ENCODE assay signal across 28 cellular contexts in the genomic region with DNA sequence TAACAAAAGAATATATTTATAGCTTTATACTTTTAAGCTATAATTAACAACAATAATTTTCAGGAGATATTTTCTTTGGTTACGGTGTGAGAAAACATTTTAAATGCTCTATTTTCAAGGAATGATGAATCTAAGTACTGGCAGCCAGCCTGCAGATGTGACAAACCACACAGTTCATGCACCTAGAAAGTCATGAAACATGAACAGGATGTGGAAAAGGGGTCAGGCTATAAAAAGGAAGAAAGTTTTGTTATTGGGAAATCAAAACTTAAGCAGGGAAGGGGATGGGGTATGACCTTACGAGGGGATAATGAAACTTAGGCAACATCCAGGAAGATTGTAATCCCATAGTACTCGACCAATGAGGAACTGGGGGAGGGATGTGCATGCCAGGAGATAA.
"Had no signal": no experiment of that assay in that cellular context is flagged by ENCODE, and none has a peak within 500 bp of the region (broad histone marks: within the 10 kb centered on the region; RNA-seq: fewer than 3 reads in every experiment).

No MANE protein-coding gene starts in this region.

- H3K4me3 Mint-ChIP-seq: activated naive CD4-positive, alpha-beta T cell treated with anti-CD3 and anti-CD28 coated beads, Interleukin-2, amount 10 ng/mL, durations not matched to agents 7 days and 5 days; activated T-cell treated with anti-CD3 and anti-CD28 coated beads, Interleukin-2, amount 50 U/mL, for 72 hours; brain; memory B cell; nephron; stimulated activated memory B cell treated with anti-CD40 and anti-IgM and Interleukin-4, amounts not matched to agents 10 μg/mL and 1 μg/mL and 100 μg/mL, for 72 hours; WTC11 had no signal

- H3K4me1 Mint-ChIP-seq: activated naive CD4-positive, alpha-beta T cell treated with anti-CD3 and anti-CD28 coated beads, Interleukin-2, amount 10 ng/mL, durations not matched to agents 7 days and 5 days; brain; memory B cell; nephron; stimulated activated memory B cell treated with anti-CD40 and anti-IgM and Interleukin-4, amounts not matched to agents 10 μg/mL and 1 μg/mL and 100 μg/mL, for 72 hours; WTC11 had no signal

- H3K36me3 ChIP-seq: gastrocnemius medialis, neutrophil, ovary, stomach, suprapubic skin, transverse colon had no signal

- ATAC-seq: activated T-cell treated with anti-CD3 and anti-CD28 coated beads, Interleukin-2, amount 50 U/mL, for 72 hours; gastrocnemius medialis; left cardiac atrium; psoas muscle; right cardiac atrium; stimulated activated memory B cell treated with anti-CD40 and anti-IgM and Interleukin-4, amounts not matched to agents 10 μg/mL and 1 μg/mL and 100 μg/mL, for 72 hours; WTC11 had no signal

- H3K27ac Mint-ChIP-seq: activated naive CD4-positive, alpha-beta T cell treated with anti-CD3 and anti-CD28 coated beads, Interleukin-2, amount 10 ng/mL, durations not matched to agents 7 days and 5 days; activated T-cell treated with anti-CD3 and anti-CD28 coated beads, Interleukin-2, amount 50 U/mL, for 72 hours; brain; memory B cell; nephron; stimulated activated memory B cell treated with anti-CD40 and anti-IgM and Interleukin-4, amounts not matched to agents 10 μg/mL and 1 μg/mL and 100 μg/mL, for 72 hours; WTC11 had no signal

- H3K9me3 ChIP-seq: gastrocnemius medialis, neutrophil, ovary, transverse colon had no signal

- DNase-seq: activated CD4-positive, alpha-beta T cell treated with anti-CD3 and anti-CD28 coated beads for 4 hours; activated CD4-positive, alpha-beta T cell treated with anti-CD3 and anti-CD28 coated beads, Interleukin-2, amount 50 U/mL, for 48 hours; activated effector memory CD4-positive, alpha-beta T cell treated with Interleukin-2 at 50 U/mL for 16 hours; activated naive CD4-positive, alpha-beta T cell treated with anti-CD3 and anti-CD28 coated beads, Interleukin-2, amount 10 ng/mL, durations not matched to agents 7 days and 5 days; activated T-cell treated with anti-CD3 and anti-CD28 coated beads, Interleukin-2, amount 50 U/mL, for 72 hours; amygdala; caudate nucleus; dermis blood vessel endothelial cell; effector CD8-positive, alpha-beta T cell; erythroblast; gastrocnemius medialis; hypothalamus; islet precursor cell; left cardiac atrium; ovary; psoas muscle; right cardiac atrium; stimulated activated CD4-positive, alpha-beta T cell treated with anti-CD3 and anti-CD28 coated beads, Interleukin-15, amount 100 ng/mL, for 24 hours; stomach; transverse colon had no signal

- H3K27me3 ChIP-seq: gastrocnemius medialis, neutrophil, ovary, stomach, suprapubic skin, transverse colon had no signal

- H3K27me3 Mint-ChIP-seq: activated naive CD4-positive, alpha-beta T cell treated with anti-CD3 and anti-CD28 coated beads, Interleukin-2, amount 10 ng/mL, durations not matched to agents 7 days and 5 days; brain; memory B cell had no signal

- H3K4me3 ChIP-seq: gastrocnemius medialis, ovary, psoas muscle, skin epidermis, stomach, suprapubic skin, transverse colon had no signal

- H3K4me1 ChIP-seq: gastrocnemius medialis, psoas muscle, stomach, suprapubic skin, transverse colon had no signal

- H3K36me3 Mint-ChIP-seq: activated naive CD4-positive, alpha-beta T cell treated with anti-CD3 and anti-CD28 coated beads, Interleukin-2, amount 10 ng/mL, durations not matched to agents 7 days and 5 days; memory B cell; stimulated activated memory B cell treated with anti-CD40 and anti-IgM and Interleukin-4, amounts not matched to agents 10 μg/mL and 1 μg/mL and 100 μg/mL, for 72 hours had no signal

- H3K27ac ChIP-seq: gastrocnemius medialis, neutrophil, ovary, psoas muscle, skin epidermis, stomach, suprapubic skin, transverse colon had no signal
